8 cellular contexts compared by ENCODE assay signal in genomic region chr6:123802697-123803455, GRCh38. TPM values are rescaled to one million over a fixed set of nuclear protein-coding genes. Genes with fewer than 3 reads are reported as not detected.
A peak's percentile ranks its signal among the peaks of the same experiment; 100 is the strongest.
DNase-seq lines count a peak whose midpoint lies in the region; ATAC-seq, FAIRE-seq and TF ChIP-seq lines count a peak whose summit lies in the region.

No MANE protein-coding gene starts in this region.

- in situ Hi-C loops in GM13976 (cut with MboI; ENCODE audit: low sequenced_read_pairs, unreplicated experiment) (no loop called here), GM12878 (cut with MboI) (loop anchor here (25.0 kb wide), 1 partner anchor 984 kb away; no protein-coding TSS in a partner anchor)

- H3K36me3 ChIP-seq in GM12878 (ENCODE audit: control insufficient read depth in 2 of 2, insufficient read depth in 2 of 2, low read length in 1 of 2), result no peaks in the 10 kb centered on the region
- H3K36me3 ChIP-seq in rectal smooth muscle tissue (ENCODE audit: control insufficient read depth, insufficient read depth, low read length), result no peaks in the 10 kb centered on the region

- peak overlapping the region; percentile 66 for H3K4me2 ChIP-seq in GM12878 (ENCODE audit: control insufficient read depth, insufficient read depth)

- no peaks in the 10 kb centered on the region for H4K20me1 ChIP-seq in GM12878 (ENCODE audit: control insufficient read depth, insufficient read depth)

- no peak for TF ChIP-seq EP300 in GM12878 (IDR thresholded peaks at IDR 0.05; ENCODE audit: borderline replicate concordance in 1 of 2, control insufficient read depth in 1 of 2, low read depth in 2 of 2, low read length in 2 of 2)

- POLR2A ChIA-PET in GM12878 (lab: Charles Lee), result no interaction called here

- H3K9ac ChIP-seq in GM12878 (ENCODE audit: control insufficient read depth, insufficient read depth, low read length) (no peak overlapping the region), rectal smooth muscle tissue (ENCODE audit: low read length) (no peak overlapping the region)

- 13% methylated on average over 50 of the region's 60 CpGs for WGBS in GM12878 (ENCODE audit: insufficient coverage, insufficient replicate concordance, low lambda C conversion rate, missing lambda C conversion rate)

- H2AFZ ChIP-seq in GM12878 (ENCODE audit: control insufficient read depth, low read depth, low read length), result peak overlapping the region; percentile 4; the same call in 1 of the 2 replicates

- no peak overlapping the region for H3K27ac ChIP-seq in GM12878 (ENCODE audit: control insufficient read depth, insufficient read depth)
- H3K27ac ChIP-seq in rectal smooth muscle tissue (ENCODE audit: low read depth, low read length), result no peak overlapping the region

- peaks cover 3% of the 10 kb centered on the region; the same call in 1 of the 2 replicates for H3K4me1 ChIP-seq in GM12878 (ENCODE audit: control insufficient read depth, insufficient read depth, low read length)
- no peaks in the 10 kb centered on the region for H3K4me1 ChIP-seq in rectal smooth muscle tissue (ENCODE audit: control insufficient read depth, insufficient read depth, low read length)

- H3K27me3 ChIP-seq in GM12878 (replicated peaks in 1 of 2; ENCODE audit: control insufficient read depth in 2 of 2, insufficient read depth in 2 of 2, low read length in 1 of 2) (peaks cover 3 to 14% of the 10 kb centered on the region in 2 experiments), rectal smooth muscle tissue (ENCODE audit: control insufficient read depth, insufficient read depth, low read length) (no peaks in the 10 kb centered on the region)

- intact Hi-C loops in GM12878 (cut with micrococcal nuclease; ENCODE audit: unreplicated experiment), result loop anchor here (1.0 to 5.0 kb wide), 3 partner anchors 163 to 994 kb away; no protein-coding TSS in a partner anchor

- H3K4me3 ChIP-seq in GM12878 (peak overlapping the region; percentile 41), rectal smooth muscle tissue (ENCODE audit: low read length) (peak overlapping the region; percentile 56)

- FAIRE-seq in GM12878 (lab: Jason Lieb, UNC), result peak; percentile 56

- no peaks in the 10 kb centered on the region for H3K9me3 ChIP-seq in GM12878 (replicated peaks; ENCODE audit: control insufficient read depth, insufficient read depth, low read length)

- TF ChIP-seq RAD21 in GM12878 (IDR thresholded peaks at IDR 0.05; ENCODE audit: insufficient read depth, low read depth, low read length), result peak; percentile 86

- CTCF ChIA-PET in GM12878 (lab: Yijun Ruan, JAX), result interaction anchor here (0.7 to 1.9 kb wide), 34 partner anchors 8 to 1313 kb away, joined by 3 to 10 read pairs (median 4); no protein-coding TSS in a partner anchor

- no peaks in the 10 kb centered on the region for H3K79me2 ChIP-seq in GM12878 (ENCODE audit: control insufficient read depth, insufficient read depth, low read length)

- TF ChIP-seq CTCF in GM13976 (IDR thresholded peaks at IDR 0.05; ENCODE audit: borderline replicate concordance, control extremely low read depth, extremely low read depth, insufficient read depth, missing control alignments) (peak; percentile 95), GM12878 (IDR thresholded peaks at IDR 0.05 in 2 of 3, conservative IDR thresholded peaks at IDR 0.05 in 1 of 3; ENCODE audit: control insufficient read depth in 2 of 3, extremely low read depth in 1 of 3, insufficient read depth in 1 of 3, low read depth in 3 of 3, low read length in 3 of 3) (peak; percentile 82 to 90 (median 88))

- TF ChIP-seq POLR2A in GM12878 (IDR thresholded peaks at IDR 0.05; ENCODE audit: low read depth, low read length), result no peak

- peak; percentile 95 for ATAC-seq in HG02852 (IDR thresholded peaks at IDR 0.05; ENCODE audit: unreplicated experiment)
- ATAC-seq in GM12878, result peak; percentile 100

- SMC1A ChIA-PET in GM12878 (lab: Charles Lee; ENCODE audit: uncharacterized antibody, unreplicated experiment), result interaction anchor here (0.7 to 2.1 kb wide), 12 partner anchors 15 to 1311 kb away, joined by 3 to 12 read pairs (median 4); no protein-coding TSS in a partner anchor

- peak; percentile 83 for DNase-seq in GM13976 (ENCODE audit: low spot score)
- DNase-seq in NCI-H1417 treated with DMSO at 0.1 percent for 48 hours (lab: John Stamatoyannopoulos, UW), result peak; percentile 63
- DNase-seq in T-helper 1 cell, result peak in 4 of 5 donors; percentile 6 to 57 (median 20)
- no peak for DNase-seq in GM12878 (ENCODE audit: low read depth, low spot score)
- peak; percentile 23 to 90 (median 69) for DNase-seq in hypothalamus (lab: John Stamatoyannopoulos, UW)
- DNase-seq in NK-92 (lab: John Stamatoyannopoulos, UW; ENCODE audit: unreplicated experiment), result no peak

- no TSS peak for BruUV-seq in GM12878 (replicated peaks; lab: Mats Ljungman, UMichigan)

- RAD21 ChIA-PET in GM12878 (lab: Charles Lee; ENCODE audit: unreplicated experiment), result interaction anchor here (0.5 to 1.8 kb wide), 9 partner anchors 14 to 1311 kb away, joined by 3 to 10 read pairs (median 4); no protein-coding TSS in a partner anchor

TF ChIP-seq in GM12878, 131 proteins besides CTCF, POLR2A, EP300 and RAD21:
- TF ChIP-seq YY1 (IDR thresholded peaks at IDR 0.05; ENCODE audit: low read depth, low read length), result peak; percentile 72
- 0 out of 2 replicates have a peak, but pooled peaks have one; percentile 77 for TF ChIP-seq EZH2 (IDR thresholded peaks at IDR 0.05; ENCODE audit: borderline replicate concordance, control insufficient read depth, low read depth, low read length)
- TF ChIP-seq RCOR1 (conservative IDR thresholded peaks at IDR 0.05; ENCODE audit: low read depth, low read length), result 0 out of 2 replicates have a peak, but pooled peaks have one; percentile 27
- TF ChIP-seq SMC3 (IDR thresholded peaks at IDR 0.05; ENCODE audit: borderline replicate concordance, low read length), result peak; percentile 86
- peak; percentile 90 for TF ChIP-seq SUZ12 (IDR thresholded peaks at IDR 0.05; ENCODE audit: unreplicated experiment)
- TF ChIP-seq POLR2AphosphoS2 (IDR thresholded peaks at IDR 0.05; ENCODE audit: low read depth, low read length), result no peak
- no peak for TF ChIP-seq NR2F1 (conservative IDR thresholded peaks at IDR 0.05)

RNA-seq across cellular contexts. Expression of gene NKAIN2, which starts 0.8 kb away (rescaled TPM):
- total RNA-seq in GM12878 (2013; cell fraction: nucleolus; rRNA removed), result not detected in 2 replicates
- total RNA-seq in GM12878 (2014; rRNA removed), result not detected in 2 replicates
- total RNA-seq in GM12878 (2014; rRNA removed; fragmentation: Illumina TruSeq; extraction: Trizol), result not detected in 2 replicates
- total RNA-seq in GM12878 (2021), result not detected in 2 replicates
- polyA plus RNA-seq in GM12878 (2011; ENCODE audit: low read depth), result not detected
- polyA plus RNA-seq in GM12878 (2011; rRNA removed), result 0.03 TPM in 1 of 2 replicates, not detected in the other
- not detected in 2 replicates for polyA plus RNA-seq in GM12878 (2011; cell fraction: cytosol; rRNA removed)
- not detected in 2 replicates for polyA plus RNA-seq in GM12878 (2011; cell fraction: nucleus; rRNA removed)
- not detected in 2 replicates for polyA plus RNA-seq in GM12878 (2012)
- not detected in 2 replicates for polyA plus RNA-seq in GM12878 (2014; fragmentation: Illumina TruSeq; extraction: Trizol)
- polyA plus RNA-seq in GM12878 (2014; fragmentation: Nextera tagmentation; extraction: Ambion mirVana), result not detected
- polyA plus RNA-seq in GM12878 (2014; rRNA removed), result not detected in 2 replicates
- polyA plus RNA-seq in GM12878 (2016; fragmentation: Nextera tagmentation; extraction: Ambion mirVana), result not detected
- not detected in 2 replicates for polyA minus RNA-seq in GM12878 (2011; rRNA and poly(A)+ RNA removed)
- not detected in 2 replicates for polyA minus RNA-seq in GM12878 (2011; cell fraction: cytosol; rRNA and poly(A)+ RNA removed)
- not detected in 2 replicates for polyA minus RNA-seq in GM12878 (2011; cell fraction: nucleus; rRNA and poly(A)+ RNA removed)

Comparison
In these comparisons a context has a peak if more than half of its experiments do, and no peak if none do; other contexts are left out.
1. DNase-seq: peak in GM13976 (single experiment), NCI-H1417 treated with DMSO at 0.1 percent for 48 hours (single experiment), T-helper 1 cell (4 of 5) and hypothalamus (51 of 51); none in GM12878 (single experiment) and NK-92 (single experiment).